24 cellular contexts compared by ENCODE assay signal in genomic region chr17:9279911-9280310, GRCh38.
A peak's percentile ranks its signal among the peaks of the same experiment; 100 is the strongest.
DNase-seq lines count a peak whose midpoint lies in the region; ATAC-seq, FAIRE-seq and TF ChIP-seq lines count a peak whose summit lies in the region.
"Had no signal": no experiment of that assay in that cellular context is flagged by ENCODE, and none has a peak within 500 bp of the region (broad histone marks: within the 10 kb centered on the region; RNA-seq: fewer than 3 reads in every experiment).

No MANE protein-coding gene starts in this region.

- TF ChIP-seq POLR2A in GM12891 (IDR thresholded peaks at IDR 0.05; ENCODE audit: low read depth, low read length), result no peak
- no peak for TF ChIP-seq POLR2A in thyroid gland (IDR thresholded peaks at IDR 0.05)

- no peak overlapping the region for H3K23ac ChIP-seq in neuronal stem cell (ENCODE audit: low read depth, low read length, poor library complexity)

- H3K4me3 ChIP-seq in thyroid gland (replicated peaks in 1 of 3) (no peak overlapping the region), neuronal stem cell (ENCODE audit: low read length in 2 of 2) (no peak overlapping the region)

- no peak overlapping the region for H2BK120ac ChIP-seq in neuronal stem cell (ENCODE audit: low read depth, low read length)

- H3K4me1 ChIP-seq in thyroid gland (no peaks in the 10 kb centered on the region), neuronal stem cell (ENCODE audit: control insufficient read depth in 2 of 2, insufficient read depth in 1 of 2, low read depth in 1 of 2, low read length in 2 of 2) (peaks cover 0 to 2% of the 10 kb centered on the region in 2 donors)
- H3K4me1 ChIP-seq: BE2C had no signal

- H3K27me3 ChIP-seq in thyroid gland (no peaks in the 10 kb centered on the region), neuronal stem cell (ENCODE audit: control insufficient read depth in 3 of 3, insufficient read depth in 3 of 3, low read depth in 1 of 3, low read length in 3 of 3) (no peaks in the 10 kb centered on the region)
- H3K27me3 ChIP-seq: BE2C had no signal

- H3K4ac ChIP-seq in neuronal stem cell (ENCODE audit: low read length), result no peak overlapping the region

- ATAC-seq in HG02970 (IDR thresholded peaks at IDR 0.05; ENCODE audit: low FRiP score, unreplicated experiment), result no peak
- ATAC-seq: HepG2 had no signal

- H2AFZ ChIP-seq in neuronal stem cell (ENCODE audit: low read length), result no peak overlapping the region

- H3K4me2 ChIP-seq in neuronal stem cell (ENCODE audit: insufficient read depth, low read length, poor library complexity, severe bottlenecking), result no peak overlapping the region

- no peak overlapping the region for H3K9ac ChIP-seq in neuronal stem cell (ENCODE audit: low read depth, low read length, poor library complexity)

- H3K18ac ChIP-seq in neuronal stem cell (ENCODE audit: low read length), result no peak overlapping the region

- DNase-seq in GM12891 (ENCODE audit: insufficient read length, low spot score), result no peak
- peak; percentile 31 for DNase-seq in glomerular visceral epithelial cell (ENCODE audit: extremely low spot score)
- peak; percentile 27 for DNase-seq in kidney tubule cell (ENCODE audit: low spot score)
- DNase-seq in thyroid gland, result peak; percentile 77 to 79
- no peak for DNase-seq in substantia nigra (lab: John Stamatoyannopoulos, UW)
- no peak for DNase-seq in dermis blood vessel endothelial cell
- DNase-seq in neuronal stem cell (ENCODE audit: low spot score), result no peak
- DNase-seq: ACHN; BE2C; CD4-positive, alpha-beta memory T cell; DMS 273 treated with DMSO at 0.1 percent for 48 hours; DMS53; DND-41; EL; H9; Karpas-422; KBM-7 had no signal

- H2BK15ac ChIP-seq in neuronal stem cell (ENCODE audit: low read length), result no peak overlapping the region

- H4K91ac ChIP-seq in neuronal stem cell (ENCODE audit: low read depth, low read length, poor library complexity), result no peak overlapping the region

- H2AK5ac ChIP-seq in neuronal stem cell (ENCODE audit: low read depth, low read length), result no peak overlapping the region

- no peak for TF ChIP-seq CTCF in thyroid gland (IDR thresholded peaks at IDR 0.05)

- H3K9me3 ChIP-seq in thyroid gland (no peaks in the 10 kb centered on the region), neuronal stem cell (replicated peaks in 1 of 2; ENCODE audit: control insufficient read depth in 2 of 2, insufficient read depth in 1 of 2, low read depth in 1 of 2, low read length in 2 of 2) (no peaks in the 10 kb centered on the region)
- H3K9me3 ChIP-seq: BE2C had no signal

- no peaks in the 10 kb centered on the region for H3K79me1 ChIP-seq in neuronal stem cell (ENCODE audit: low read depth, low read length)

- WGBS in thyroid gland, 2 donors, result 47 to 49% methylated on average over 9 of the region's 9 CpGs
- no CpG with 5 or more reads among the region's 9 CpGs for WGBS in neuronal stem cell (ENCODE audit: extremely low coverage in 2 of 2, insufficient read length in 2 of 2, insufficient replicate concordance in 1 of 2), 2 donors

- H2BK12ac ChIP-seq in neuronal stem cell (ENCODE audit: low read length), result no peak overlapping the region

- H3K36me3 ChIP-seq in thyroid gland (no peaks in the 10 kb centered on the region), neuronal stem cell (replicated peaks in 1 of 2; ENCODE audit: control insufficient read depth in 2 of 2, insufficient read depth in 2 of 2, low read length in 2 of 2) (no peaks in the 10 kb centered on the region)
- H3K36me3 ChIP-seq: BE2C had no signal

- H2BK5ac ChIP-seq in neuronal stem cell (ENCODE audit: low read length), result no peak overlapping the region

- H4K8ac ChIP-seq in neuronal stem cell (ENCODE audit: low read depth, low read length), result no peak overlapping the region

- intact Hi-C loops in thyroid gland (cut with DNase I), result no loop called here

- H3K14ac ChIP-seq in neuronal stem cell (ENCODE audit: low read length), result no peak overlapping the region

- H3K27ac ChIP-seq in thyroid gland (no peak overlapping the region), substantia nigra (ENCODE audit: low read depth, low read length, poor library complexity, severe bottlenecking) (no peak overlapping the region), neuronal stem cell (replicated peaks; ENCODE audit: low read length) (no peak overlapping the region)

- peak; percentile 51 for FAIRE-seq in GM12891 (lab: Jason Lieb, UNC)
- FAIRE-seq: A204.1, G401.6, GM12892, GM18507, H1, HepG2 had no signal

TF ChIP-seq in GM12891, 5 proteins besides CTCF, POLR2A, EP300 and RAD21:
- TF ChIP-seq POLR2AphosphoS5 (IDR thresholded peaks at IDR 0.05; ENCODE audit: low read depth, low read length), result no peak
- TF ChIP-seq PAX5 (IDR thresholded peaks at IDR 0.05; ENCODE audit: insufficient read depth, low read length, severe bottlenecking), result no peak
- no peak for TF ChIP-seq SPI1 (IDR thresholded peaks at IDR 0.05; ENCODE audit: low read depth, low read length)
- TF ChIP-seq TAF1 (IDR thresholded peaks at IDR 0.05; ENCODE audit: low read depth, low read length), result no peak
- no peak for TF ChIP-seq POU2F2 (IDR thresholded peaks at IDR 0.05; ENCODE audit: low read depth, low read length)
TF ChIP-seq in GM12891: peak in this region for 0.

Comparison
In these comparisons a context has a peak if more than half of its experiments do, and no peak if none do; other contexts are left out.
1. DNase-seq: peak in glomerular visceral epithelial cell (single experiment), kidney tubule cell (single experiment) and thyroid gland (2 of 2); none in GM12891 (single experiment), substantia nigra (0 of 49), dermis blood vessel endothelial cell (single experiment) and neuronal stem cell (single experiment).